22 cellular contexts compared by ENCODE assay signal in genomic region chr9:123657099-123657498, GRCh38.
DNase-seq lines count a peak whose midpoint lies in the region; ATAC-seq, FAIRE-seq and TF ChIP-seq lines count a peak whose summit lies in the region.
"Had no signal": no experiment of that assay in that cellular context is flagged by ENCODE, and none has a peak within 500 bp of the region (broad histone marks: within the 10 kb centered on the region; RNA-seq: fewer than 3 reads in every experiment).

No MANE protein-coding gene starts in this region.

- no peaks in the 10 kb centered on the region; a peak in 1 of 8 replicates for H3K36me3 ChIP-seq in H1 (ENCODE audit: control insufficient read depth in 2 of 4, insufficient read depth in 4 of 4, low read length in 3 of 4)
- H3K36me3 ChIP-seq in aorta (ENCODE audit: control insufficient read depth in 1 of 2, insufficient read depth in 2 of 2, low read length in 1 of 2): no peaks in the 10 kb centered on the region

- no peak overlapping the region for H2BK5ac ChIP-seq in H1 (ENCODE audit: low read depth, low read length)

- H3K79me1 ChIP-seq in H1 (ENCODE audit: low read depth, low read length): no peaks in the 10 kb centered on the region

- H3K27ac Mint-ChIP-seq in stimulated activated memory B cell treated with anti-CD40 and anti-IgM and Interleukin-4, amounts not matched to agents 10 μg/mL and 1 μg/mL and 100 μg/mL, for 72 hours: peak overlapping the region; percentile 10
- H3K27ac Mint-ChIP-seq: B cell; T-cell; T-helper 2 cell treated with Interferon-gamma antibody and Interleukin-4, amounts not matched to agents 5 μg/mL and 100 μg/mL, for 36 hours had no signal

- H3K4me1 Mint-ChIP-seq in stimulated activated memory B cell treated with anti-CD40 and anti-IgM and Interleukin-4, amounts not matched to agents 10 μg/mL and 1 μg/mL and 100 μg/mL, for 72 hours: peaks cover 44% of the 10 kb centered on the region

- no peak overlapping the region for H3K23ac ChIP-seq in H1 (ENCODE audit: insufficient read length)

- DNase-seq in D341Med (ENCODE audit: low spot score) (peak; percentile 91), NCI-H2171 (lab: John Stamatoyannopoulos, UW) (peak; percentile 44), H1 (ENCODE audit: low read depth in 1 of 2, low spot score in 2 of 2) (no peak), aorta (no peak), RKO (ENCODE audit: low spot score) (no peak), H4 (ENCODE audit: low spot score) (no peak)
- DNase-seq: DMS 273 treated with DMSO at 0.1 percent for 48 hours, DMS79 treated with DMSO at 0.1 percent for 48 hours, KBM-7, NCI-H1092 treated with DMSO at 0.1 percent for 48 hours, NCI-H146, NCI-H2029, NCI-H774, Peyer's patch, SJCRH30, T-cell had no signal

- no peak overlapping the region for H3K18ac ChIP-seq in H1 (ENCODE audit: extremely low read depth, low read length)

- POLR2A ChIA-PET in H1 (lab: Charles Lee; ENCODE audit: partially characterized antibody): no interaction called here

- intact Hi-C loops in aorta (cut with DNase I): no loop called here

- H3K4me3 ChIP-seq in H1 (ENCODE audit: extremely low read depth in 1 of 4, insufficient read depth in 2 of 4, low read depth in 3 of 4, low read length in 4 of 4): no peak overlapping the region
- no peak overlapping the region for H3K4me3 ChIP-seq in aorta (ENCODE audit: low read length in 2 of 2)
- H3K4me3 ChIP-seq: A549, GM23248, Peyer's patch, SJCRH30 had no signal

- 84% methylated on average over 7 of the region's 7 CpGs; no CpG with 5 or more reads in 1 of the 2 experiments for whole genome bisulfite sequencing in H1 (ENCODE audit: extremely low coverage in 1 of 2, insufficient coverage in 1 of 2, insufficient read length in 1 of 2, insufficient replicate concordance in 2 of 2, low coverage in 1 of 2, low lambda C conversion rate in 2 of 2, missing lambda C conversion rate in 1 of 2), 2 experiments
- WGBS in aorta, 2 donors: 76 to 81% methylated on average over 7 of the region's 7 CpGs

- no peak overlapping the region for H4K8ac ChIP-seq in H1 (ENCODE audit: extremely low read depth, insufficient read depth, low read length)

- H2AFZ ChIP-seq in H1 (ENCODE audit: low read length): no peak overlapping the region
- H2AFZ ChIP-seq: GM23248 had no signal

- H3K27me3 ChIP-seq in H1 (replicated peaks in 1 of 4; ENCODE audit: control insufficient read depth in 3 of 4, extremely low read depth in 1 of 4, insufficient read depth in 3 of 4, low read length in 3 of 4) (no peaks in the 10 kb centered on the region; a peak in 1 of 7 replicates), aorta (ENCODE audit: control insufficient read depth in 1 of 2, insufficient read depth in 2 of 2, low read length in 1 of 2) (no peaks in the 10 kb centered on the region)
- H3K27me3 ChIP-seq: Peyer's patch, SJCRH30 had no signal

- no peaks in the 10 kb centered on the region for H3K79me2 ChIP-seq in H1 (ENCODE audit: control insufficient read depth in 1 of 2, insufficient read depth in 2 of 2, low read length in 2 of 2)

- H3K27ac ChIP-seq in H1 (ENCODE audit: low read depth, low read length) (no peak overlapping the region), aorta (ENCODE audit: low read depth in 1 of 2, low read length in 2 of 2) (no peak overlapping the region)
- H3K27ac ChIP-seq: A549, GM23248, HL-60, Peyer's patch, SJCRH30 had no signal

- no peak overlapping the region for H2BK120ac ChIP-seq in H1 (replicated peaks; ENCODE audit: low read depth, low read length)

- no peak overlapping the region for H3K4me2 ChIP-seq in H1 (ENCODE audit: insufficient read depth in 1 of 2, low read depth in 2 of 2, low read length in 2 of 2)
- H3K4me2 ChIP-seq: A549 had no signal

- no peak for FAIRE-seq in H1 (lab: Jason Lieb, UNC)
- FAIRE-seq: A549 had no signal

- no peaks in the 10 kb centered on the region for H3K9me3 ChIP-seq in H1 (ENCODE audit: insufficient read depth in 2 of 2, low read depth in 1 of 2, low read length in 1 of 2)
- H3K9me3 ChIP-seq in aorta (ENCODE audit: control insufficient read depth, low read length): no peaks in the 10 kb centered on the region
- H3K9me3 ChIP-seq: A549 had no signal

- ATAC-seq in stimulated activated memory B cell treated with anti-CD40 and anti-IgM and Interleukin-4, amounts not matched to agents 10 μg/mL and 1 μg/mL and 100 μg/mL, for 72 hours: no peak
- ATAC-seq in aorta (ENCODE audit: low FRiP score): no peak
- ATAC-seq: A549, T-cell had no signal

- CTCF ChIA-PET in H1 (lab: Charles Lee; ENCODE audit: partially characterized antibody): interaction anchor here (0.6 to 0.7 kb wide), 2 partner anchors 116 to 197 kb away, joined by 3 to 5 read pairs; no protein-coding TSS in a partner anchor

- H3K4me1 ChIP-seq in H1 (replicated peaks in 1 of 4; ENCODE audit: control insufficient read depth in 3 of 4, insufficient read depth in 4 of 4, low read length in 3 of 4): peaks cover 0 to 6% (median 2%) of the 10 kb centered on the region in 4 experiments; a peak in 2 of 7 replicates
- H3K4me1 ChIP-seq in aorta (ENCODE audit: control insufficient read depth in 1 of 2, insufficient read depth in 2 of 2, low read length in 2 of 2): no peaks in the 10 kb centered on the region
- H3K4me1 ChIP-seq: A549, Peyer's patch had no signal

- H3K56ac ChIP-seq in H1 (replicated peaks; ENCODE audit: insufficient read length, low read depth, low read length): no peak overlapping the region

- H2BK15ac ChIP-seq in H1 (ENCODE audit: low read length): no peak overlapping the region

- H2BK12ac ChIP-seq in H1 (ENCODE audit: low read depth, low read length): no peak overlapping the region

- no peak for TF ChIP-seq CTCF in H1 (IDR thresholded peaks at IDR 0.05; ENCODE audit: control extremely low read depth in 1 of 3, insufficient read depth in 1 of 3, low read depth in 1 of 3, low read length in 3 of 3)

- no peak overlapping the region for H3K9ac ChIP-seq in H1 (replicated peaks in 1 of 4; ENCODE audit: extremely low read depth in 1 of 4, low read depth in 3 of 4, low read length in 3 of 4)
- H3K9ac ChIP-seq: GM23248 had no signal

- H4K91ac ChIP-seq in H1 (replicated peaks; ENCODE audit: insufficient read length, low read length): no peak overlapping the region

- H3K4me3 Mint-ChIP-seq in stimulated activated memory B cell treated with anti-CD40 and anti-IgM and Interleukin-4, amounts not matched to agents 10 μg/mL and 1 μg/mL and 100 μg/mL, for 72 hours: no peak overlapping the region
- H3K4me3 Mint-ChIP-seq: B cell; T-cell; T-helper 2 cell treated with Interferon-gamma antibody and Interleukin-4, amounts not matched to agents 5 μg/mL and 100 μg/mL, for 36 hours had no signal

- no peak for TF ChIP-seq EP300 in H1 (IDR thresholded peaks at IDR 0.05; ENCODE audit: borderline replicate concordance in 1 of 2, low read depth in 2 of 2, low read length in 2 of 2)

- TF ChIP-seq RAD21 in H1 (IDR thresholded peaks at IDR 0.05 in 1 of 2, conservative IDR thresholded peaks at IDR 0.05 in 1 of 2; ENCODE audit: low read depth in 2 of 2, low read length in 2 of 2): no peak

- H4K5ac ChIP-seq in H1 (ENCODE audit: insufficient read length, low read depth, low read length): no peak overlapping the region

- peaks cover 23% of the 10 kb centered on the region for H3K36me3 Mint-ChIP-seq in stimulated activated memory B cell treated with anti-CD40 and anti-IgM and Interleukin-4, amounts not matched to agents 10 μg/mL and 1 μg/mL and 100 μg/mL, for 72 hours

- H2BK20ac ChIP-seq in H1 (ENCODE audit: low read length): no peak overlapping the region

- peaks cover 8% of the 10 kb centered on the region for H3K9me3 Mint-ChIP-seq in stimulated activated memory B cell treated with anti-CD40 and anti-IgM and Interleukin-4, amounts not matched to agents 10 μg/mL and 1 μg/mL and 100 μg/mL, for 72 hours

- no peak for TF ChIP-seq POLR2A in H1 (IDR thresholded peaks at IDR 0.05; ENCODE audit: control extremely low read depth in 1 of 2, low read depth in 2 of 2, low read length in 2 of 2)

- no peak overlapping the region for H3K14ac ChIP-seq in H1 (ENCODE audit: insufficient read length)

- no peaks in the 10 kb centered on the region for H4K20me1 ChIP-seq in H1 (replicated peaks in 1 of 2; ENCODE audit: control insufficient read depth in 1 of 2, insufficient read depth in 2 of 2, low read length in 2 of 2)

- H2AK5ac ChIP-seq in H1 (ENCODE audit: low read depth, low read length): no peak overlapping the region

- H3K27me3 Mint-ChIP-seq in stimulated activated memory B cell treated with anti-CD40 and anti-IgM and Interleukin-4, amounts not matched to agents 10 μg/mL and 1 μg/mL and 100 μg/mL, for 72 hours: no peaks in the 10 kb centered on the region
- H3K27me3 Mint-ChIP-seq: B cell, T-cell had no signal

- no peak overlapping the region for H3K4ac ChIP-seq in H1 (replicated peaks; ENCODE audit: insufficient read length, low read depth, low read length)

- no peaks in the 10 kb centered on the region for H3K23me2 ChIP-seq in H1 (ENCODE audit: low read depth, low read length)

TF ChIP-seq in H1, 55 proteins besides CTCF, POLR2A, EP300 and RAD21:
- TF ChIP-seq TEAD4 (IDR thresholded peaks at IDR 0.05; ENCODE audit: low read depth, low read length) (no peak), YY1 (IDR thresholded peaks at IDR 0.05; ENCODE audit: low read depth, low read length) (0 out of 2 replicates have a peak, but pooled peaks have one; percentile 45), SUZ12 (IDR thresholded peaks at IDR 0.05; ENCODE audit: low read length) (no peak)

Comparison
In these comparisons a context has a peak if more than half of its experiments do, and no peak if none do; other contexts are left out.
1. DNase-seq: peak in D341Med (single experiment) and NCI-H2171 (single experiment); none in H1 (0 of 2), aorta (0 of 2), RKO (single experiment) and H4 (single experiment).